ENCODE assay signal across 11 cellular contexts in the genomic region with DNA sequence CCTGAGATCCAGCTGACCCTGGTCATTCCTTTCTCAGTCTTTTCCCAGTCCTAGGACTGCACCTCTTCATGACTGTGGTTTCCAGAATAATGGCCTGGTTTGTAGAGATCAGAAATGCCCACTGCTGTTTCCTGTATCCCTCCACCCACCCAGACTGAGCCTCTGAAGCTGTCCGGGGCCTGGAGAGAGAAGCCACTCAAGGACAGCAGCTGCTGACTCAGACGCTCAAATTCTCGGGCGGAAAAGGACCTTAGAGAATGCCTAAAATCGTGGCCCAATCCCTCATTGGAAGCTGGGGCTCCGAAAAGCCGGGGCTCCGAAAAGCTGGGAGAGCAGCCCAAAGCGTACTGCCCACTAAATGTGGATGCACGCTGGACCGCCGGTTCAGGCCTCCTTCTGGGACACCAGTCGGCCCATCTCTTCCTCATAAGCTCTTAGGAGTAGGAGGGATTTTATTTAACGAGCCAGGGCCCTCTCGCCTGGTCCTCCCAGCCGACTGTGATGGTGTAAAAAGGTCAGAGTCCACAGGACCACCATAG. TPM values are rescaled to one million over a fixed set of nuclear protein-coding genes. Genes with fewer than 3 reads are reported as not detected.
A peak's percentile ranks its signal among the peaks of the same experiment; 100 is the strongest.
DNase-seq lines count a peak whose midpoint lies in the region; ATAC-seq and TF ChIP-seq lines count a peak whose summit lies in the region.
"Had no signal": no experiment of that assay in that cellular context is flagged by ENCODE, and none has a peak within 500 bp of the region (broad histone marks: within the 10 kb centered on the region; RNA-seq: fewer than 3 reads in every experiment).

No MANE protein-coding gene starts in this region.

- H3K27me3 Mint-ChIP-seq in T-helper 17 cell (no peaks in the 10 kb centered on the region), memory B cell (peaks cover 2% of the 10 kb centered on the region)

- no peaks in the 10 kb centered on the region for H3K9me3 ChIP-seq in left ventricle myocardium inferior (replicated peaks)
- H3K9me3 ChIP-seq in T-helper 17 cell (ENCODE audit: control insufficient read depth, low read length, poor library complexity, severe bottlenecking): no peaks in the 10 kb centered on the region
- no peaks in the 10 kb centered on the region for H3K9me3 ChIP-seq in aorta (ENCODE audit: control insufficient read depth, low read length)
- H3K9me3 ChIP-seq: tibial nerve had no signal

- H3K4me1 ChIP-seq in left ventricle myocardium inferior: peaks cover 53% of the 10 kb centered on the region
- H3K4me1 ChIP-seq in aorta (ENCODE audit: control insufficient read depth in 1 of 2, insufficient read depth in 2 of 2, low read length in 2 of 2): no peaks in the 10 kb centered on the region

- H3K4me3 Mint-ChIP-seq in T-helper 17 cell: peak overlapping the region; percentile 88
- peak overlapping the region; percentile 77 for H3K4me3 Mint-ChIP-seq in memory B cell

- H3K27ac Mint-ChIP-seq in T-helper 17 cell (peak overlapping the region; percentile 92), memory B cell (no peak overlapping the region)

- no peak for TF ChIP-seq CTCF in left ventricle myocardium inferior (IDR thresholded peaks at IDR 0.05; ENCODE audit: borderline replicate concordance)

- no peaks in the 10 kb centered on the region for H3K9me3 Mint-ChIP-seq in memory B cell
- H3K9me3 Mint-ChIP-seq: mesothelial cell of epicardium had no signal

- peak overlapping the region; percentile 80 for H3K27ac ChIP-seq in left ventricle myocardium inferior (replicated peaks)
- no peak overlapping the region for H3K27ac ChIP-seq in aorta (ENCODE audit: low read depth in 1 of 2, low read length in 2 of 2)

- intact Hi-C loops in left ventricle myocardium inferior (cut with micrococcal nuclease) (no loop called here), Right ventricle myocardium superior (cut with DNase I) (loop anchor here (2.0 to 10.0 kb wide), 2 partner anchors 41 to 257 kb away; no protein-coding TSS in a partner anchor), aorta (cut with DNase I) (loop anchor here (2.0 to 10.0 kb wide), 5 partner anchors 33 to 270 kb away; partner anchors contain the start of gene PSMA5 (in 1 of the 2))

- DNase-seq in left ventricle myocardium inferior: no peak
- DNase-seq in Right ventricle myocardium superior: no peak
- no peak for DNase-seq in T-helper 17 cell
- DNase-seq in memory B cell (ENCODE audit: low spot score in 2 of 2): no peak
- no peak for DNase-seq in aorta
- DNase-seq in amygdala (lab: John Stamatoyannopoulos, UW): no peak
- DNase-seq in NCI-H2081 treated with DMSO at 0.1 percent for 48 hours (lab: John Stamatoyannopoulos, UW): no peak
- DNase-seq: NCI-H1417 treated with DMSO at 0.1 percent for 48 hours had no signal

- 38 to 46% methylated on average over 16 of the region's 16 CpGs for WGBS in aorta, 2 donors

- H3K36me3 ChIP-seq in left ventricle myocardium inferior (no peaks in the 10 kb centered on the region), aorta (ENCODE audit: control insufficient read depth in 1 of 2, insufficient read depth in 2 of 2, low read length in 1 of 2) (no peaks in the 10 kb centered on the region)
- H3K36me3 ChIP-seq: tibial nerve had no signal

- H3K36me3 Mint-ChIP-seq in T-helper 17 cell (ENCODE audit: low read depth) (peaks cover 4% of the 10 kb centered on the region), memory B cell (no peaks in the 10 kb centered on the region)
- H3K36me3 Mint-ChIP-seq: mesothelial cell of epicardium had no signal

- peaks cover 21% of the 10 kb centered on the region for H3K4me1 Mint-ChIP-seq in T-helper 17 cell
- peaks cover 3% of the 10 kb centered on the region for H3K4me1 Mint-ChIP-seq in memory B cell

- no peak for ATAC-seq in Right ventricle myocardium superior (ENCODE audit: poor library complexity)
- ATAC-seq in T-helper 17 cell: no peak
- ATAC-seq in memory B cell (ENCODE audit: low read depth): no peak
- peak; percentile 15 for ATAC-seq in aorta (ENCODE audit: low FRiP score)
- ATAC-seq in GM18867 (IDR thresholded peaks at IDR 0.05; ENCODE audit: unreplicated experiment): no peak

- H3K27me3 ChIP-seq in left ventricle myocardium inferior (ENCODE audit: low read depth) (no peaks in the 10 kb centered on the region), aorta (ENCODE audit: control insufficient read depth in 1 of 2, insufficient read depth in 2 of 2, low read length in 1 of 2) (no peaks in the 10 kb centered on the region)
- H3K27me3 ChIP-seq: tibial nerve had no signal

- H3K4me3 ChIP-seq in left ventricle myocardium inferior (peak overlapping the region; percentile 46), aorta (ENCODE audit: low read length in 2 of 2) (no peak overlapping the region)

RNA-seq across cellular contexts. Expression of gene GPR61, which starts 7.8 kb away (rescaled TPM):
- total RNA-seq in left ventricle myocardium inferior (0.08 TPM), Right ventricle myocardium superior (0.32 TPM), T-helper 17 cell (under 1 TPM; 0.20 to 0.65 TPM), aorta (not detected)
- not detected for polyA plus RNA-seq in aorta
- total RNA-seq: mesothelial cell of epicardium had no signal

RNA-seq across cellular contexts. Expression of gene GNAI3, which starts 16.5 kb away (rescaled TPM):
- total RNA-seq in left ventricle myocardium inferior (2.0 TPM), Right ventricle myocardium superior (2.4 TPM), T-helper 17 cell (1 to 10 TPM; 7.8 to 8.8 TPM), aorta (1 to 10 TPM; 7.0 to 8.2 TPM)
- polyA plus RNA-seq in aorta: 1 to 10 TPM; 3.0 to 3.3 TPM

RNA-seq across cellular contexts. Expression of gene AMIGO1, which starts 22.4 kb away (rescaled TPM):
- 19.4 TPM for total RNA-seq in left ventricle myocardium inferior
- total RNA-seq in Right ventricle myocardium superior: 19.3 TPM
- 1 to 10 TPM; 6.2 to 8.0 TPM for total RNA-seq in T-helper 17 cell
- 1 to 10 TPM; 3.8 to 7.7 TPM for total RNA-seq in aorta
- 1 to 10 TPM; 3.1 to 4.5 TPM for polyA plus RNA-seq in aorta

RNA-seq across cellular contexts. Expression of gene CYB561D1, which starts 38.0 kb away (rescaled TPM):
- total RNA-seq in left ventricle myocardium inferior (4.6 TPM), Right ventricle myocardium superior (5.3 TPM), T-helper 17 cell (10 to 100 TPM; 21.0 to 23.5 TPM), aorta (10 to 100 TPM; 10.6 TPM)
- polyA plus RNA-seq in aorta: 1 to 10 TPM; 5.4 to 5.7 TPM

RNA-seq across cellular contexts. Expression of gene ATXN7L2, which starts 48.2 kb away (rescaled TPM):
- total RNA-seq in left ventricle myocardium inferior: 2.1 TPM
- total RNA-seq in Right ventricle myocardium superior: 2.4 TPM
- 10 to 100 TPM; 14.3 to 16.0 TPM for total RNA-seq in T-helper 17 cell
- total RNA-seq in aorta: 1 to 10 TPM; 3.8 to 4.2 TPM
- polyA plus RNA-seq in aorta: 10 to 100 TPM in 1 of 2 donors, under 1 TPM in 1; 0.63 to 12.5 TPM
